Comparison of ENCODE assay signal across 27 cellular contexts in genomic region chr5:147963436-147963835, GRCh38. TPM values are rescaled to one million over a fixed set of nuclear protein-coding genes. Genes with fewer than 3 reads are reported as not detected.
"Had no signal": no experiment of that assay in that cellular context is flagged by ENCODE, and none has a peak within 500 bp of the region (broad histone marks: within the 10 kb centered on the region; RNA-seq: fewer than 3 reads in every experiment).

No MANE protein-coding gene starts in this region.

- DNase-seq: activated CD4-positive, alpha-beta T cell treated with anti-CD3 and anti-CD28 coated beads, Interleukin-2, amount 10 ng/mL, durations not matched to agents 7 days and 5 days; activated CD4-positive, CD25-positive, alpha-beta regulatory T cell treated with anti-CD3 and anti-CD28 coated beads, Interleukin-2, amount 50 U/mL, for 72 hours; activated CD8-positive, alpha-beta T cell treated with anti-CD3 and anti-CD28 coated beads, Interleukin-2, amount 10 ng/mL, durations not matched to agents 7 days and 5 days; activated gamma-delta T cell; activated naive CD4-positive, alpha-beta T cell treated with anti-CD3 and anti-CD28 coated beads, Interleukin-2, amount 50 U/mL, for 16 hours; activated naive CD8-positive, alpha-beta T cell treated with anti-CD3 and anti-CD28 coated beads, Interleukin-2, amount 50 U/mL, for 24 hours; body of pancreas; dorsolateral prefrontal cortex; effector memory CD8-positive, alpha-beta T cell; foreskin fibroblast; hypothalamus; naive thymus-derived CD4-positive, alpha-beta T cell; spleen; stimulated activated CD4-positive, alpha-beta T cell treated with anti-CD3 and anti-CD28 coated beads, Interleukin-4, amount 100 ng/mL, for 24 hours; stimulated activated naive CD4-positive, alpha-beta T cell treated with Interleukin-2 at 50 U/mL for 16 hours; T-helper 1 cell; WERI-Rb-1 had no signal

- H3K36me3 ChIP-seq: cardiac muscle cell, neural progenitor cell, spleen, thoracic aorta, WERI-Rb-1 had no signal

- ATAC-seq: activated CD8-positive, alpha-beta T cell treated with anti-CD3 and anti-CD28 coated beads, Interleukin-2, amount 10 ng/mL, durations not matched to agents 7 days and 5 days; activated naive CD8-positive, alpha-beta T cell treated with anti-CD3 and anti-CD28 coated beads, Interleukin-2, amount 50 U/mL, for 24 hours; effector memory CD8-positive, alpha-beta T cell; naive thymus-derived CD4-positive, alpha-beta T cell had no signal

- H3K27me3 ChIP-seq: body of pancreas, cardiac muscle cell, neural progenitor cell, spleen had no signal

- H3K27ac ChIP-seq: cardiac muscle cell, epithelial cell of prostate, neural progenitor cell, spleen, thoracic aorta, WERI-Rb-1 had no signal

- H3K4me1 ChIP-seq: neural progenitor cell had no signal

- H3K9me3 ChIP-seq: body of pancreas, spleen, thoracic aorta had no signal

- H3K4me3 ChIP-seq: body of pancreas, cardiac muscle cell, neural progenitor cell, spleen, thoracic aorta had no signal

RNA-seq across cellular contexts. Expression of gene C5orf46, which starts 57.1 kb away (rescaled TPM):
- total RNA-seq: activated CD4-positive, alpha-beta T cell treated with anti-CD3 and anti-CD28 coated beads, Interleukin-2, amount 10 ng/mL, durations not matched to agents 7 days and 5 days; activated CD8-positive, alpha-beta T cell treated with anti-CD3 and anti-CD28 coated beads, Interleukin-2, amount 10 ng/mL, durations not matched to agents 7 days and 5 days; activated T-helper 1 cell treated with anti-CD3 and anti-CD28 coated beads, Interleukin-12 subunit alpha, Interleukin-12 subunit beta, Interleukin-2, Interleukin-4 antibody, amounts not matched to agents 30 ng/mL and 10 ng/mL and 1 ng/mL, durations not matched to agents 14 hours and 24 hours and 36 hours; body of pancreas; cardiac muscle cell; dorsolateral prefrontal cortex; fibroblast of lung; glomerular endothelial cell; mesenteric fat pad; naive thymus-derived CD4-positive, alpha-beta T cell; omental fat pad; spleen; ureter had no signal
- polyA plus RNA-seq: fibroblast of lung; naive thymus-derived CD4-positive, alpha-beta T cell; spleen had no signal
